In genomic region chr15:59532770-59533379, GRCh38 we compare ENCODE assay signal across 8 cellular contexts.
DNase-seq lines count a peak whose midpoint lies in the region; ATAC-seq and TF ChIP-seq lines count a peak whose summit lies in the region.

No MANE protein-coding gene starts in this region.

- WGBS in spleen, 5 donors = 14 to 18% (median 16%) methylated on average over 8 of the region's 8 CpGs

- POLR2A ChIA-PET in BJ (lab: Charles Lee) = interaction anchor here (1.0 kb wide), 1 partner anchor 124 kb away, joined by 4 read pairs; the partner anchor contains the start of gene GTF2A2
- POLR2A ChIA-PET in activated CD8-positive, alpha-beta T cell treated with anti-CD3 and anti-CD28 coated beads, Interleukin-2, amount 10 ng/mL, durations not matched to agents 7 days and 5 days (lab: Charles Lee) = interaction anchor here (0.8 kb wide), 1 partner anchor 27 kb away, joined by 3 read pairs; no protein-coding TSS in a partner anchor

- no peak overlapping the region for H3K27ac Mint-ChIP-seq in activated CD8-positive, alpha-beta T cell treated with anti-CD3 and anti-CD28 coated beads, Interleukin-2, amount 10 ng/mL, durations not matched to agents 7 days and 5 days

- no peak overlapping the region for H3K4me3 Mint-ChIP-seq in activated CD8-positive, alpha-beta T cell treated with anti-CD3 and anti-CD28 coated beads, Interleukin-2, amount 10 ng/mL, durations not matched to agents 7 days and 5 days

- ATAC-seq in GM18511 (IDR thresholded peaks at IDR 0.05; ENCODE audit: unreplicated experiment) (peak; percentile 58), HG03571 (IDR thresholded peaks at IDR 0.05; ENCODE audit: unreplicated experiment) (no peak), HG02571 (IDR thresholded peaks at IDR 0.05; ENCODE audit: unreplicated experiment) (no peak)
- ATAC-seq in activated CD8-positive, alpha-beta T cell treated with anti-CD3 and anti-CD28 coated beads, Interleukin-2, amount 10 ng/mL, durations not matched to agents 7 days and 5 days = no peak

- no peaks in the 10 kb centered on the region for H3K9me3 Mint-ChIP-seq in activated CD8-positive, alpha-beta T cell treated with anti-CD3 and anti-CD28 coated beads, Interleukin-2, amount 10 ng/mL, durations not matched to agents 7 days and 5 days (ENCODE audit: insufficient read depth)

- no peak overlapping the region for H3K4me3 ChIP-seq in BJ (ENCODE audit: low read depth, low read length)
- H3K4me3 ChIP-seq in left ventricle myocardium inferior = no peak overlapping the region
- no peak overlapping the region for H3K4me3 ChIP-seq in spleen

- H3K36me3 ChIP-seq in BJ (ENCODE audit: control insufficient read depth, insufficient read depth, low read length) (no peaks in the 10 kb centered on the region), left ventricle myocardium inferior (no peaks in the 10 kb centered on the region), spleen (no peaks in the 10 kb centered on the region)

- H3K4me1 Mint-ChIP-seq in activated CD8-positive, alpha-beta T cell treated with anti-CD3 and anti-CD28 coated beads, Interleukin-2, amount 10 ng/mL, durations not matched to agents 7 days and 5 days (ENCODE audit: low read depth) = peaks cover 6% of the 10 kb centered on the region

- CTCF ChIA-PET in BJ (lab: Yijun Ruan, JAX) = interaction anchor here (0.6 to 2.3 kb wide), 27 partner anchors 10 to 1550 kb away, joined by 3 to 20 read pairs (median 4); partner anchors contain the start of gene GTF2A2
- CTCF ChIA-PET in activated CD8-positive, alpha-beta T cell treated with anti-CD3 and anti-CD28 coated beads, Interleukin-2, amount 10 ng/mL, durations not matched to agents 7 days and 5 days (lab: Charles Lee) = interaction anchor here (0.6 to 2.4 kb wide), 49 partner anchors 9 to 794 kb away, joined by 3 to 32 read pairs (median 4); partner anchors contain the start of genes GCNT3 and GTF2A2

- peak; percentile 76 for TF ChIP-seq CTCF in BJ (IDR thresholded peaks at IDR 0.05; ENCODE audit: insufficient read depth, low read depth, low read length)
- peak; percentile 69 for TF ChIP-seq CTCF in left ventricle myocardium inferior (IDR thresholded peaks at IDR 0.05; ENCODE audit: borderline replicate concordance)
- peak; percentile 43 to 76 (median 68) for TF ChIP-seq CTCF in spleen (IDR thresholded peaks at IDR 0.05 in 8 of 11, conservative IDR thresholded peaks at IDR 0.05 in 3 of 11)

- H3K27me3 ChIP-seq in BJ (ENCODE audit: control insufficient read depth, insufficient read depth, low read length) = peaks cover 1% of the 10 kb centered on the region; the same call in 1 of the 2 replicates
- peaks cover 10% of the 10 kb centered on the region for H3K27me3 ChIP-seq in left ventricle myocardium inferior (ENCODE audit: low read depth)
- no peaks in the 10 kb centered on the region for H3K27me3 ChIP-seq in spleen (replicated peaks in 1 of 7)

- H3K4me1 ChIP-seq in left ventricle myocardium inferior = no peaks in the 10 kb centered on the region
- peaks cover 0 to 35% (median 8%) of the 10 kb centered on the region in 6 donors for H3K4me1 ChIP-seq in spleen

- intact Hi-C loops in left ventricle myocardium inferior (cut with micrococcal nuclease) (no loop called here), spleen (cut with DNase I; ENCODE audit: low total_unique reads) (no loop called here)

- no peaks in the 10 kb centered on the region for H3K36me3 Mint-ChIP-seq in activated CD8-positive, alpha-beta T cell treated with anti-CD3 and anti-CD28 coated beads, Interleukin-2, amount 10 ng/mL, durations not matched to agents 7 days and 5 days (ENCODE audit: low read depth)

- H3K9me3 ChIP-seq in left ventricle myocardium inferior (replicated peaks) (no peaks in the 10 kb centered on the region), spleen (no peaks in the 10 kb centered on the region)

- DNase-seq in BJ (ENCODE audit: low read depth) (no peak), NCI-H2196 (lab: John Stamatoyannopoulos, UW; ENCODE audit: unreplicated experiment) (peak; percentile 32), left ventricle myocardium inferior (no peak), spleen (no peak)
- DNase-seq in activated CD8-positive, alpha-beta T cell treated with anti-CD3 and anti-CD28 coated beads, Interleukin-2, amount 10 ng/mL, durations not matched to agents 7 days and 5 days = peak; percentile 54

- peaks cover 16% of the 10 kb centered on the region for H3K27me3 Mint-ChIP-seq in activated CD8-positive, alpha-beta T cell treated with anti-CD3 and anti-CD28 coated beads, Interleukin-2, amount 10 ng/mL, durations not matched to agents 7 days and 5 days (ENCODE audit: low read depth)

- TF ChIP-seq POLR2A in spleen (IDR thresholded peaks at IDR 0.05) = no peak

- H3K27ac ChIP-seq in left ventricle myocardium inferior (replicated peaks) = no peak overlapping the region
- H3K27ac ChIP-seq in spleen = peak overlapping the region in 4 of 8 donors; percentile 31 to 39 (median 37)

Comparison
In these comparisons a context has a peak if more than half of its experiments do, and no peak if none do; other contexts are left out.
1. DNase-seq: peak in NCI-H2196 (single experiment) and activated CD8-positive, alpha-beta T cell treated with anti-CD3 and anti-CD28 coated beads, Interleukin-2, amount 10 ng/mL, durations not matched to agents 7 days and 5 days (single experiment); none in BJ (single experiment), left ventricle myocardium inferior (single experiment) and spleen (single experiment).
2. Peak in every context shown above with its lines, with median percentiles within 50 percentile points of each other: CTCF ChIP-seq.